1 cellular context compared by ENCODE assay signal in the genomic region with DNA sequence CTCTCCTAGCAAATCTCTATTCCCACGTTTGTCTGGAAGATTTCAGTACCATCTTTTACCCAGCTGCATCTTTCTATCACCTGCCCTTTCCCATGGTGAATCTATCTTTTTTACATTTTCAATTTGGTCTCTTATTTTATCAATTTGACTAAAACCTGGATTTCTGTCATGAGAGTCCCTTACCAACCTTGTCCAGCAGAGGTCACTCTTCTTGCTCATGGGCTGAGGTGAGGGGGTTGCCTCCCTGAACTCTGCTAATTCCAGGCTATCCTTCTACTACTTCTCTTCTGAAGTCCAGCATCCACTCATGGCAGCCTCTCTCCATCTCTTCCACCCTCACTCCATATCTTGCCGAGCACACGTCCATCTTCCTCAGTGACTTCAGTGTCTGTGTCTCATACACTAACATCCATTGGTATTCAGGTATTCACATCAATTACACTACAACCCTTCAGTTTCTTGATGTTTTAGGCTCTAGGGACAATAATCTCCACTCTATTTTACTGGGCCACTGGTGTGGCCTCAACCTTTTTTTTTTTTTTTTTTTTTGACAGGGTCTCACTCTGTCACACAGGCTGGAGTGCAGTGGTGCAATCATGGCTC.
TF ChIP-seq lines count a peak whose summit lies in the region.

No MANE protein-coding gene starts in this region.

TF ChIP-seq in K562, 482 proteins besides CTCF, POLR2A, EP300 and RAD21 (continued from another document):
- TF ChIP-seq ZNF507 (tag; conservative IDR thresholded peaks at IDR 0.05) (no peak), POU5F1 (IDR thresholded peaks at IDR 0.05; ENCODE audit: borderline replicate concordance, low read depth, low read length, partially characterized antibody) (no peak), ZSCAN29 (IDR thresholded peaks at IDR 0.05) (no peak), SIN3A (IDR thresholded peaks at IDR 0.05; ENCODE audit: borderline replicate concordance in 2 of 2, control insufficient read depth in 1 of 2, low read depth in 2 of 2, low read length in 2 of 2) (no peak)
